6 cellular contexts compared by ENCODE assay signal in the genomic region with DNA sequence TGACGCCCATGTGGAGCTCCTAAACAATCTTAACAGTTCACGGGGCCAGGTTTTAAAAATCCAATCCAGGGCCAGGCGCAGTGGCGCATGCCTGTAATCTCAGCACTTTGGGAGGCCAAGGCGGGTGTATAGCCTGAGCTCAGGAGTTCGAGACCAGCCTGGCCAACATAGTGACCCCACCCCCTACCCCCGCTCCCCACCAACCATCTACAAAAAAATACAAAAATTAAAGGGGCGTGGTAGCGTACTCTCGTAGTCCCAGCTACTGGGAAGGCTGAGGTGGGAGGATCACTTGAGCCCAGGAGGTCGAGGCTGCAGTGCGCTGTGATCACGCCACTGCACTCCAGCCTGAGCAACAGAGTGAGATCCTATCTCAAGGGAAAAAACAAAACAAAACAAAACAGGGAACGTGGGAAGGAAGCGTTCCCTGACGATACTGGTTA. TPM values are rescaled to one million over a fixed set of nuclear protein-coding genes. Genes with fewer than 3 reads are reported as not detected.
DNase-seq lines count a peak whose midpoint lies in the region; ATAC-seq lines count a peak whose summit lies in the region.

No MANE protein-coding gene starts in this region.

- ATAC-seq in sciatic nerve = peak; percentile 22

- peak overlapping the region; percentile 87 for H3K4me3 ChIP-seq in MG63
- peak overlapping the region; percentile 100 for H3K4me3 ChIP-seq in effector memory CD4-positive, alpha-beta T cell (ENCODE audit: insufficient read depth, low read depth, low read length, poor library complexity, severe bottlenecking)

- H3K36me3 ChIP-seq in MG63 = peaks cover 30% of the 10 kb centered on the region
- peaks cover 20% of the 10 kb centered on the region for H3K36me3 ChIP-seq in effector memory CD4-positive, alpha-beta T cell (ENCODE audit: control insufficient read depth, insufficient read depth, low read length)

- DNase-seq in MG63 (no peak), sciatic nerve (ENCODE audit: low spot score) (no peak), iPS-NIHi7 (ENCODE audit: extremely low spot score) (no peak), NCI-H1694 (lab: John Stamatoyannopoulos, UW) (no peak), GM19240 (ENCODE audit: insufficient read length, low spot score) (no peak)
- DNase-seq in effector memory CD4-positive, alpha-beta T cell = no peak

- intact Hi-C loops in sciatic nerve (cut with DNase I) = no loop called here

- H3K27me3 ChIP-seq in MG63 = no peaks in the 10 kb centered on the region
- no peaks in the 10 kb centered on the region for H3K27me3 ChIP-seq in effector memory CD4-positive, alpha-beta T cell (replicated peaks; ENCODE audit: control insufficient read depth, insufficient read depth, low read length, poor library complexity, severe bottlenecking)

- peak overlapping the region; percentile 98 for H3K27ac ChIP-seq in effector memory CD4-positive, alpha-beta T cell (ENCODE audit: insufficient read depth, low read length, poor library complexity, severe bottlenecking)

- no peaks in the 10 kb centered on the region for H3K9me3 ChIP-seq in MG63
- H3K9me3 ChIP-seq in effector memory CD4-positive, alpha-beta T cell (ENCODE audit: control insufficient read depth, low read length) = no peaks in the 10 kb centered on the region

- H3K4me1 ChIP-seq in effector memory CD4-positive, alpha-beta T cell (ENCODE audit: control insufficient read depth, insufficient read depth, low read length, poor library complexity, severe bottlenecking) = peaks cover 21% of the 10 kb centered on the region

RNA-seq across cellular contexts. Expression of a gene that starts 0.7 kb away (rescaled TPM):
- total RNA-seq in MG63 (2014; rRNA removed; shearing (Covaris generic); ENCODE audit: low replicate concordance) = 38.2 and 45.4 TPM in 2 replicates
- 51.0 TPM for total RNA-seq in sciatic nerve

RNA-seq across cellular contexts. Expression of a gene that starts 15.6 kb away (rescaled TPM):
- not detected in 2 replicates for total RNA-seq in MG63 (2014; rRNA removed; shearing (Covaris generic); ENCODE audit: low replicate concordance)
- not detected for total RNA-seq in sciatic nerve

RNA-seq across cellular contexts. Expression of a gene that starts 41.1 kb away (rescaled TPM):
- 17.5 and 32.3 TPM in 2 replicates for total RNA-seq in MG63 (2014; rRNA removed; shearing (Covaris generic); ENCODE audit: low replicate concordance)
- 24.7 TPM for total RNA-seq in sciatic nerve

RNA-seq across cellular contexts. Expression of a gene that starts 41.5 kb away (rescaled TPM):
- total RNA-seq in MG63 (2014; rRNA removed; shearing (Covaris generic); ENCODE audit: low replicate concordance) = 329 and 468 TPM in 2 replicates
- total RNA-seq in sciatic nerve = 127 TPM

RNA-seq across cellular contexts. Expression of a gene that starts 41.6 kb away (rescaled TPM):
- 276 and 419 TPM in 2 replicates for total RNA-seq in MG63 (2014; rRNA removed; shearing (Covaris generic); ENCODE audit: low replicate concordance)
- 69.8 TPM for total RNA-seq in sciatic nerve
